Comparison of ENCODE assay signal across 2 cellular contexts in the genomic region with DNA sequence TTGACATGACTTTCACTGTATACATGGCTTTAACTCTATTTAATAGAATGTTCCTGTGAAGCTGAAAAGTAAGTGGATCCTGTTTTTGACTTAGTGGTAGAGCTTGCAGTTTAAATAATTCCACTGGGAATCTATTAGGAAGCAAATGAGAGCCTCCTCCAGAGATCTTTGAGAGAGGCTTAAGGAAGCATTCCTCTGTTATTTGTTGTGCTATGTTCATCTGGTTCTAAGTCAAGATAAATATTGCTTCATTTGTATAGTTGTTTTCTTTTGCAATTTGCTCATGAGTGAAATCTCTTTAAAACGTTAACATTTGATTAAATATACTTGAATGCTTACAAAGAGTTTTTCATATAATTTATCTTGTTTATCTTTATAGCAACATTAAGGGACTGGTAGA.
TF ChIP-seq lines count a peak whose summit lies in the region.

No MANE protein-coding gene starts in this region.

TF ChIP-seq in HEK293, 187 proteins besides CTCF, POLR2A, EP300 and RAD21 (continued from another document):
- 0 out of 2 replicates have a peak, but pooled peaks have one; percentile 17 for TF ChIP-seq ZNF843 (tag by site-specific recombination; IDR thresholded peaks at IDR 0.05)
- TF ChIP-seq, protein P1, sequence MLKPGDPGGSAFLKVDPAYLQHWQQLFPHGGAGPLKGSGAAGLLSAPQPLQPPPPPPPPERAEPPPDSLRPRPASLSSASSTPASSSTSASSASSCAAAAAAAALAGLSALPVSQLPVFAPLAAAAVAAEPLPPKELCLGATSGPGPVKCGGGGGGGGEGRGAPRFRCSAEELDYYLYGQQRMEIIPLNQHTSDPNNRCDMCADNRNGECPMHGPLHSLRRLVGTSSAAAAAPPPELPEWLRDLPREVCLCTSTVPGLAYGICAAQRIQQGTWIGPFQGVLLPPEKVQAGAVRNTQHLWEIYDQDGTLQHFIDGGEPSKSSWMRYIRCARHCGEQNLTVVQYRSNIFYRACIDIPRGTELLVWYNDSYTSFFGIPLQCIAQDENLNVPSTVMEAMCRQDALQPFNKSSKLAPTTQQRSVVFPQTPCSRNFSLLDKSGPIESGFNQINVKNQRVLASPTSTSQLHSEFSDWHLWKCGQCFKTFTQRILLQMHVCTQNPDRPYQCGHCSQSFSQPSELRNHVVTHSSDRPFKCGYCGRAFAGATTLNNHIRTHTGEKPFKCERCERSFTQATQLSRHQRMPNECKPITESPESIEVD (tag by site-specific recombination; IDR thresholded peaks at IDR 0.05) = peak; percentile 21; the same call in 1 of the 2 replicates
- TF ChIP-seq ZNF776 (tag by site-specific recombination; IDR thresholded peaks at IDR 0.05; ENCODE audit: borderline replicate concordance) = no peak

TF ChIP-seq in WTC11, 78 proteins besides CTCF, POLR2A, EP300 and RAD21:
- TF ChIP-seq ZSCAN18 (CRISPR knock-in tag; IDR thresholded peaks at IDR 0.05) (no peak), TEAD1 (CRISPR knock-in tag; IDR thresholded peaks at IDR 0.05) (no peak), ZBTB21 (CRISPR knock-in tag; IDR thresholded peaks at IDR 0.05; ENCODE audit: borderline replicate concordance) (no peak), NFYB (CRISPR knock-in tag; conservative IDR thresholded peaks at IDR 0.05; ENCODE audit: low read depth) (no peak), IRF2 (CRISPR knock-in tag; IDR thresholded peaks at IDR 0.05; ENCODE audit: borderline replicate concordance, low read depth) (no peak), GTF2I (CRISPR knock-in tag; conservative IDR thresholded peaks at IDR 0.05) (no peak), ZNF263 (CRISPR knock-in tag; IDR thresholded peaks at IDR 0.05; ENCODE audit: low read depth) (no peak), GRHL2 (CRISPR knock-in tag; IDR thresholded peaks at IDR 0.05; ENCODE audit: insufficient replicate concordance, severe bottlenecking) (no peak), ATF1 (CRISPR knock-in tag; IDR thresholded peaks at IDR 0.05) (no peak), ELF4 (CRISPR knock-in tag; IDR thresholded peaks at IDR 0.05; ENCODE audit: low read depth) (no peak), NFE2L1 (CRISPR knock-in tag; IDR thresholded peaks at IDR 0.05) (no peak), ZNF532 (CRISPR knock-in tag; IDR thresholded peaks at IDR 0.05; ENCODE audit: borderline replicate concordance) (no peak), PRRX2 (CRISPR knock-in tag; IDR thresholded peaks at IDR 0.05) (no peak), HMGXB4 (CRISPR knock-in tag; IDR thresholded peaks at IDR 0.05) (no peak), USF1 (CRISPR knock-in tag; IDR thresholded peaks at IDR 0.05) (no peak), RELA (CRISPR knock-in tag; IDR thresholded peaks at IDR 0.05; ENCODE audit: borderline replicate concordance) (no peak), EMX1 (CRISPR knock-in tag; IDR thresholded peaks at IDR 0.05) (no peak)
- TF ChIP-seq, protein P2, sequence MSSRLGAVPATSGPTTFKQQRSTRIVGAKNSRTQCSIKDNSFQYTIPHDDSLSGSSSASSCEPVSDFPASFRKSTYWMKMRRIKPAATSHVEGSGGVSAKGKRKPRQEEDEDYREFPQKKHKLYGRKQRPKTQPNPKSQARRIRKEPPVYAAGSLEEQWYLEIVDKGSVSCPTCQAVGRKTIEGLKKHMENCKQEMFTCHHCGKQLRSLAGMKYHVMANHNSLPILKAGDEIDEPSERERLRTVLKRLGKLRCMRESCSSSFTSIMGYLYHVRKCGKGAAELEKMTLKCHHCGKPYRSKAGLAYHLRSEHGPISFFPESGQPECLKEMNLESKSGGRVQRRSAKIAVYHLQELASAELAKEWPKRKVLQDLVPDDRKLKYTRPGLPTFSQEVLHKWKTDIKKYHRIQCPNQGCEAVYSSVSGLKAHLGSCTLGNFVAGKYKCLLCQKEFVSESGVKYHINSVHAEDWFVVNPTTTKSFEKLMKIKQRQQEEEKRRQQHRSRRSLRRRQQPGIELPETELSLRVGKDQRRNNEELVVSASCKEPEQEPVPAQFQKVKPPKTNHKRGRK (CRISPR knock-in tag; IDR thresholded peaks at IDR 0.05; ENCODE audit: borderline replicate concordance) = no peak
- TF ChIP-seq, protein P3, sequence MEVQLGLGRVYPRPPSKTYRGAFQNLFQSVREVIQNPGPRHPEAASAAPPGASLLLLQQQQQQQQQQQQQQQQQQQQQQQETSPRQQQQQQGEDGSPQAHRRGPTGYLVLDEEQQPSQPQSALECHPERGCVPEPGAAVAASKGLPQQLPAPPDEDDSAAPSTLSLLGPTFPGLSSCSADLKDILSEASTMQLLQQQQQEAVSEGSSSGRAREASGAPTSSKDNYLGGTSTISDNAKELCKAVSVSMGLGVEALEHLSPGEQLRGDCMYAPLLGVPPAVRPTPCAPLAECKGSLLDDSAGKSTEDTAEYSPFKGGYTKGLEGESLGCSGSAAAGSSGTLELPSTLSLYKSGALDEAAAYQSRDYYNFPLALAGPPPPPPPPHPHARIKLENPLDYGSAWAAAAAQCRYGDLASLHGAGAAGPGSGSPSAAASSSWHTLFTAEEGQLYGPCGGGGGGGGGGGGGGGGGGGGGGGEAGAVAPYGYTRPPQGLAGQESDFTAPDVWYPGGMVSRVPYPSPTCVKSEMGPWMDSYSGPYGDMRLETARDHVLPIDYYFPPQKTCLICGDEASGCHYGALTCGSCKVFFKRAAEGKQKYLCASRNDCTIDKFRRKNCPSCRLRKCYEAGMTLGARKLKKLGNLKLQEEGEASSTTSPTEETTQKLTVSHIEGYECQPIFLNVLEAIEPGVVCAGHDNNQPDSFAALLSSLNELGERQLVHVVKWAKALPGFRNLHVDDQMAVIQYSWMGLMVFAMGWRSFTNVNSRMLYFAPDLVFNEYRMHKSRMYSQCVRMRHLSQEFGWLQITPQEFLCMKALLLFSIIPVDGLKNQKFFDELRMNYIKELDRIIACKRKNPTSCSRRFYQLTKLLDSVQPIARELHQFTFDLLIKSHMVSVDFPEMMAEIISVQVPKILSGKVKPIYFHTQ (CRISPR knock-in tag; IDR thresholded peaks at IDR 0.05) = no peak
- TF ChIP-seq, protein P4, sequence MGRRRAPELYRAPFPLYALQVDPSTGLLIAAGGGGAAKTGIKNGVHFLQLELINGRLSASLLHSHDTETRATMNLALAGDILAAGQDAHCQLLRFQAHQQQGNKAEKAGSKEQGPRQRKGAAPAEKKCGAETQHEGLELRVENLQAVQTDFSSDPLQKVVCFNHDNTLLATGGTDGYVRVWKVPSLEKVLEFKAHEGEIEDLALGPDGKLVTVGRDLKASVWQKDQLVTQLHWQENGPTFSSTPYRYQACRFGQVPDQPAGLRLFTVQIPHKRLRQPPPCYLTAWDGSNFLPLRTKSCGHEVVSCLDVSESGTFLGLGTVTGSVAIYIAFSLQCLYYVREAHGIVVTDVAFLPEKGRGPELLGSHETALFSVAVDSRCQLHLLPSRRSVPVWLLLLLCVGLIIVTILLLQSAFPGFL (CRISPR knock-in tag; IDR thresholded peaks at IDR 0.05; ENCODE audit: borderline replicate concordance) = no peak
